8 cellular contexts compared by ENCODE assay signal in genomic region chr19:10701955-10702307, GRCh38. TPM values are rescaled to one million over a fixed set of nuclear protein-coding genes. Genes with fewer than 3 reads are reported as not detected.
DNase-seq lines count a peak whose midpoint lies in the region; ATAC-seq and TF ChIP-seq lines count a peak whose summit lies in the region.

No MANE protein-coding gene starts in this region.

- peak; percentile 48 to 52 for DNase-seq in Kasumi-1 (lab: John Stamatoyannopoulos, UW)
- peak; percentile 66 for DNase-seq in activated CD8-positive, alpha-beta memory T cell treated with anti-CD3 and anti-CD28 coated beads, Interleukin-2, amount 50 U/mL, for 48 hours
- DNase-seq in heart right ventricle, result no peak
- DNase-seq in retina, result peak; percentile 64

- H3K36me3 ChIP-seq in BLaER1 (peaks cover 2% of the 10 kb centered on the region), heart right ventricle (peaks cover 0 to 8% (median 0%) of the 10 kb centered on the region in 9 donors)

- H3K9me3 ChIP-seq in BLaER1, result no peaks in the 10 kb centered on the region
- H3K9me3 ChIP-seq in heart right ventricle, result no peaks in the 10 kb centered on the region

- TF ChIP-seq CTCF in heart right ventricle (IDR thresholded peaks at IDR 0.05), result peak in 1 of 9 donors; percentile 31

- peak overlapping the region; percentile 86 for H3K9ac ChIP-seq in BLaER1

- peak overlapping the region; percentile 88 for H3K27ac ChIP-seq in BLaER1
- peak overlapping the region in 7 of 10 donors; percentile 66 to 81 (median 78) for H3K27ac ChIP-seq in heart right ventricle

- H3K4me3 ChIP-seq in BLaER1 (peak overlapping the region; percentile 81), heart right ventricle (peak overlapping the region; percentile 69 to 100 (median 81))

- 2 to 7% methylated on average over 21 of the region's 21 CpGs for WGBS in heart right ventricle, 2 donors

- peak; percentile 13 for ATAC-seq in GM18520 (IDR thresholded peaks at IDR 0.05; ENCODE audit: unreplicated experiment)
- peak; percentile 21 to 66 (median 50) for ATAC-seq in heart right ventricle
- no peak for ATAC-seq in GM21528 (IDR thresholded peaks at IDR 0.05; ENCODE audit: low FRiP score, unreplicated experiment)
- no peak for ATAC-seq in HG02884 (IDR thresholded peaks at IDR 0.05; ENCODE audit: unreplicated experiment)

- H3K4me1 ChIP-seq in BLaER1 (peaks cover 20% of the 10 kb centered on the region), heart right ventricle (peaks cover 0 to 19% (median 13%) of the 10 kb centered on the region in 9 donors)

- no peaks in the 10 kb centered on the region for H3K27me3 ChIP-seq in BLaER1
- no peaks in the 10 kb centered on the region for H3K27me3 ChIP-seq in heart right ventricle

- intact Hi-C loops in heart right ventricle (cut with DNase I), result loop anchor here in 3 of 10 donors (1.0 to 2.0 kb wide), 2 partner anchors 49 to 121 kb away; no protein-coding TSS in a partner anchor

- peak overlapping the region; percentile 99 for H3K4me2 ChIP-seq in BLaER1

- peaks cover 5% of the 10 kb centered on the region for H4K20me1 ChIP-seq in BLaER1

RNA-seq across cellular contexts. Expression of gene QTRT1, which starts 0.7 kb away (rescaled TPM):
- total RNA-seq in heart right ventricle, result 10 to 100 TPM; 24.3 to 33.1 (median 26.5) TPM
- polyA plus RNA-seq in heart right ventricle, result 10 to 100 TPM; 43.6 to 92.3 TPM

RNA-seq across cellular contexts. Expression of gene DNM2, which starts 15.9 kb away (rescaled TPM):
- total RNA-seq in heart right ventricle, result 100 to 1,000 TPM; 118 to 206 (median 135) TPM
- polyA plus RNA-seq in heart right ventricle, result 100 to 1,000 TPM in 1 of 2 donors, 10 to 100 TPM in 1; 78.9 to 110 TPM

RNA-seq across cellular contexts. Expression of gene ILF3, which starts 47.8 kb away (rescaled TPM):
- 100 to 1,000 TPM; 102 to 129 (median 112) TPM for total RNA-seq in heart right ventricle
- polyA plus RNA-seq in heart right ventricle, result 10 to 100 TPM; 68.1 to 90.3 TPM

Comparison
In these comparisons a context has a peak if more than half of its experiments do, and no peak if none do; other contexts are left out.
1. ATAC-seq: peak in GM18520 (single experiment) and heart right ventricle (8 of 8); none in GM21528 (single experiment) and HG02884 (single experiment).
2. DNase-seq: peak in Kasumi-1 (2 of 2), activated CD8-positive, alpha-beta memory T cell treated with anti-CD3 and anti-CD28 coated beads, Interleukin-2, amount 50 U/mL, for 48 hours (single experiment) and retina (single experiment); none in heart right ventricle (0 of 2).